In genomic region chr19:55474269-55475265, GRCh38 we compare ENCODE assay signal across 1 cellular context.
TF ChIP-seq lines count a peak whose summit lies in the region.

No MANE protein-coding gene starts in this region.

TF ChIP-seq in HepG2, 621 proteins besides CTCF, POLR2A, EP300 and RAD21:
- TF ChIP-seq ZNF121 (CRISPR knock-in tag; IDR thresholded peaks at IDR 0.05) (peak; percentile 58), FOSL2 (CRISPR knock-in tag; IDR thresholded peaks at IDR 0.05) (no peak)
